In genomic region chrX:13837290-13837745, GRCh38 we compare ENCODE assay signal across 14 cellular contexts. TPM values are rescaled to one million over a fixed set of nuclear protein-coding genes. Genes with fewer than 3 reads are reported as not detected.
DNase-seq lines count a peak whose midpoint lies in the region; ATAC-seq and TF ChIP-seq lines count a peak whose summit lies in the region.
"Had no signal": no experiment of that assay in that cellular context is flagged by ENCODE, and none has a peak within 500 bp of the region (broad histone marks: within the 10 kb centered on the region; RNA-seq: fewer than 3 reads in every experiment).

No MANE protein-coding gene starts in this region.

- peak in 2 of 3 experiments; percentile 29 to 80 for DNase-seq in NCI-H1417 (lab: John Stamatoyannopoulos, UW)
- DNase-seq in NCI-H1417 treated with DMSO at 0.1 percent for 48 hours (lab: John Stamatoyannopoulos, UW) = no peak
- peak in 9 of 10 donors; percentile 31 to 72 (median 59) for DNase-seq in dorsolateral prefrontal cortex
- DNase-seq in medulla oblongata (ENCODE audit: extremely low spot score) = peak; percentile 58
- DNase-seq in superior temporal gyrus (ENCODE audit: extremely low spot score) = peak; percentile 67
- DNase-seq in HCEC 1CT = no peak
- DNase-seq in tibial nerve (ENCODE audit: low spot score in 2 of 2) = no peak
- DNase-seq in psoas muscle = no peak
- DNase-seq: activated T-cell treated with anti-CD3 and anti-CD28 coated beads, Interleukin-2, amount 50 U/mL, for 1 hour; IMR-90 had no signal

- H3K27ac ChIP-seq in dorsolateral prefrontal cortex (peak overlapping the region in 53 of 59 donors; percentile 4 to 89 (median 74)), tibial nerve (peak overlapping the region in 2 of 4 donors; percentile 52 to 67), psoas muscle (no peak overlapping the region)
- H3K27ac ChIP-seq: 22Rv1, suprapubic skin had no signal

- H3K4me3 ChIP-seq in dorsolateral prefrontal cortex (peak overlapping the region in 16 of 59 donors; percentile 6 to 35 (median 28)), tibial nerve (no peak overlapping the region), psoas muscle (no peak overlapping the region)
- H3K4me3 ChIP-seq: suprapubic skin had no signal

- no peak for TF ChIP-seq EP300 in tibial nerve (IDR thresholded peaks at IDR 0.05)

- H3K9me3 ChIP-seq in tibial nerve = no peaks in the 10 kb centered on the region
- H3K9me3 ChIP-seq in psoas muscle = no peaks in the 10 kb centered on the region
- H3K9me3 ChIP-seq: suprapubic skin had no signal

- H3K36me3 ChIP-seq in tibial nerve (no peaks in the 10 kb centered on the region), psoas muscle (ENCODE audit: insufficient read depth in 1 of 2, low read depth in 1 of 2) (no peaks in the 10 kb centered on the region)
- H3K36me3 ChIP-seq: suprapubic skin had no signal

- 4 to 30% methylated on average over 7 of the region's 7 CpGs for WGBS in tibial nerve, 2 donors
- WGBS in psoas muscle, 3 donors = 15 to 53% (median 42%) methylated on average over 6 to 7 of the region's 7 CpGs

- no peak for ATAC-seq in psoas muscle
- ATAC-seq: left lobe of liver; natural killer cell treated with Interleukin-12 subunit alpha and Interleukin-12 subunit beta and Interleukin-15 and Interleukin-18, amount 100 ng/mL, for 72 hours had no signal

- H3K4me1 ChIP-seq in tibial nerve = no peaks in the 10 kb centered on the region
- H3K4me1 ChIP-seq in psoas muscle = no peaks in the 10 kb centered on the region
- H3K4me1 ChIP-seq: suprapubic skin had no signal

- H3K27me3 ChIP-seq in dorsolateral prefrontal cortex (peaks cover 0 to 73% (median 5%) of the 10 kb centered on the region in 45 donors), tibial nerve (no peaks in the 10 kb centered on the region), psoas muscle (ENCODE audit: insufficient read depth in 3 of 3, low read length in 2 of 3) (peaks cover 0 to 33% (median 0%) of the 10 kb centered on the region in 3 donors)
- H3K27me3 ChIP-seq: suprapubic skin had no signal

- TF ChIP-seq POLR2A in tibial nerve (IDR thresholded peaks at IDR 0.05) = no peak

- intact Hi-C loops in dorsolateral prefrontal cortex (cut with DNase I) (no loop called here), psoas muscle (cut with DNase I) (no loop called here)

- TF ChIP-seq CTCF in dorsolateral prefrontal cortex (IDR thresholded peaks at IDR 0.05 in 54 of 56, conservative IDR thresholded peaks at IDR 0.05 in 2 of 56; ENCODE audit: low read depth in 1 of 56, partially characterized antibody in 56 of 56) (no peak), tibial nerve (IDR thresholded peaks at IDR 0.05) (no peak), psoas muscle (IDR thresholded peaks at IDR 0.05) (no peak)

RNA-seq across cellular contexts. Expression of gene GPM6B, which starts 20.4 kb away (rescaled TPM):
- 1,000 to 10,000 TPM in 18 of 120 experiments, 100 to 1,000 TPM in 102; 509 to 1,404 (median 816) TPM for total RNA-seq in dorsolateral prefrontal cortex
- 100 to 1,000 TPM; 199 to 408 (median 299) TPM for total RNA-seq in tibial nerve
- 1 to 10 TPM; 1.6 to 3.9 (median 3.0) TPM for total RNA-seq in psoas muscle
- 1 to 10 TPM; 1.1 to 3.0 (median 2.4) TPM for polyA plus RNA-seq in psoas muscle
- total RNA-seq: natural killer cell treated with Interleukin-12 subunit alpha and Interleukin-12 subunit beta and Interleukin-15 and Interleukin-18, amount 100 ng/mL, for 72 hours had no signal

Comparison
In these comparisons a context has a peak if more than half of its experiments do, and no peak if none do; other contexts are left out.
1. DNase-seq: peak in NCI-H1417 (2 of 3), dorsolateral prefrontal cortex (9 of 10), medulla oblongata (single experiment) and superior temporal gyrus (single experiment); none in NCI-H1417 treated with DMSO at 0.1 percent for 48 hours (single experiment), HCEC 1CT (single experiment), tibial nerve (0 of 2) and psoas muscle (0 of 2).
2. RNA of gene GPM6B, which starts 20.4 kb away (total RNA-seq): 509 to 1,404 TPM in dorsolateral prefrontal cortex and 199 to 408 TPM in tibial nerve; 1.6 to 3.9 TPM in psoas muscle; every median in the first group is over 10 times any median in the second.